ENCODE assay signal across 9 cellular contexts in genomic region chr1:35269989-35270289, GRCh38. TPM values are rescaled to one million over a fixed set of nuclear protein-coding genes. Genes with fewer than 3 reads are reported as not detected.
DNase-seq lines count a peak whose midpoint lies in the region; ATAC-seq and TF ChIP-seq lines count a peak whose summit lies in the region.
"Had no signal": no experiment of that assay in that cellular context is flagged by ENCODE, and none has a peak within 500 bp of the region (broad histone marks: within the 10 kb centered on the region; RNA-seq: fewer than 3 reads in every experiment).

No MANE protein-coding gene starts in this region.

- H3K36me3 Mint-ChIP-seq in activated naive CD4-positive, alpha-beta T cell treated with anti-CD3 and anti-CD28 coated beads, Interleukin-2, amount 10 ng/mL, durations not matched to agents 7 days and 5 days = peaks cover 11% of the 10 kb centered on the region

- H3K27ac ChIP-seq in ascending aorta (no peak overlapping the region), right lobe of liver (peak overlapping the region in 1 of 3 donors; percentile 85), tibial nerve (peak overlapping the region in 1 of 4 donors; percentile 92)

- 57% methylated on average over 2 of the region's 2 CpGs for WGBS in right lobe of liver (ENCODE audit: insufficient coverage, low coverage, low lambda C conversion rate, missing lambda C conversion rate)
- WGBS in tibial nerve, 2 donors = 73 to 75% methylated on average over 2 of the region's 2 CpGs

- TF ChIP-seq POLR2A in right lobe of liver (IDR thresholded peaks at IDR 0.05) (no peak), tibial nerve (IDR thresholded peaks at IDR 0.05) (no peak)

- H3K4me1 ChIP-seq in ascending aorta (peaks cover 0 to 5% of the 10 kb centered on the region in 2 donors), right lobe of liver (peaks cover 0 to 6% (median 2%) of the 10 kb centered on the region in 4 donors), tibial nerve (peaks cover 0 to 28% (median 6%) of the 10 kb centered on the region in 4 donors), mucosa of descending colon (ENCODE audit: low read depth) (peaks cover 4% of the 10 kb centered on the region)

- ATAC-seq in right lobe of liver (no peak), mucosa of descending colon (no peak)

- H3K4me3 ChIP-seq in ascending aorta (peak overlapping the region; percentile 93 to 99), right lobe of liver (peak overlapping the region in 2 of 3 donors; percentile 84 to 86), tibial nerve (peak overlapping the region in 3 of 4 donors; percentile 85 to 94 (median 89)), mucosa of descending colon (no peak overlapping the region)

- H3K4me1 Mint-ChIP-seq in activated naive CD4-positive, alpha-beta T cell treated with anti-CD3 and anti-CD28 coated beads, Interleukin-2, amount 10 ng/mL, durations not matched to agents 7 days and 5 days = peaks cover 26% of the 10 kb centered on the region

- H3K36me3 ChIP-seq in ascending aorta (no peaks in the 10 kb centered on the region), right lobe of liver (peaks cover 0 to 2% (median 0%) of the 10 kb centered on the region in 4 donors), tibial nerve (peaks cover 0 to 6% (median 0%) of the 10 kb centered on the region in 3 donors), mucosa of descending colon (ENCODE audit: low read depth) (no peaks in the 10 kb centered on the region)

- H3K9me3 ChIP-seq in ascending aorta (no peaks in the 10 kb centered on the region), right lobe of liver (no peaks in the 10 kb centered on the region), tibial nerve (no peaks in the 10 kb centered on the region), mucosa of descending colon (no peaks in the 10 kb centered on the region)

- TF ChIP-seq CTCF in ascending aorta (IDR thresholded peaks at IDR 0.05) = no peak
- no peak for TF ChIP-seq CTCF in right lobe of liver (IDR thresholded peaks at IDR 0.05)
- TF ChIP-seq CTCF in tibial nerve (IDR thresholded peaks at IDR 0.05) = no peak
- TF ChIP-seq CTCF in mucosa of descending colon (IDR thresholded peaks at IDR 0.05) = no peak

- no peak for TF ChIP-seq EP300 in tibial nerve (IDR thresholded peaks at IDR 0.05)

- DNase-seq in activated naive CD4-positive, alpha-beta T cell treated with anti-CD3 and anti-CD28 coated beads, Interleukin-2, amount 10 ng/mL, durations not matched to agents 7 days and 5 days = no peak
- DNase-seq in activated naive CD4-positive, alpha-beta T cell treated with Interleukin-2 at 50 U/mL for 16 hours = no peak
- DNase-seq in ascending aorta (ENCODE audit: low spot score in 2 of 2) (no peak), right lobe of liver (no peak), tibial nerve (ENCODE audit: low spot score in 2 of 2) (no peak), posterior vena cava (ENCODE audit: low spot score) (no peak), mucosa of descending colon (no peak), DMS114 treated with DMSO at 0.1 percent for 48 hours (lab: John Stamatoyannopoulos, UW; ENCODE audit: unreplicated experiment) (no peak)
- DNase-seq: SHP77 treated with DMSO at 0.1 percent for 48 hours had no signal

- CTCF ChIA-PET in activated naive CD4-positive, alpha-beta T cell treated with anti-CD3 and anti-CD28 coated beads, Interleukin-2, amount 10 ng/mL, durations not matched to agents 7 days and 5 days (lab: Charles Lee) = interaction anchor here (1.4 kb wide), 1 partner anchor 68 kb away, joined by 3 read pairs; no protein-coding TSS in a partner anchor

- H3K9me3 Mint-ChIP-seq in activated naive CD4-positive, alpha-beta T cell treated with anti-CD3 and anti-CD28 coated beads, Interleukin-2, amount 10 ng/mL, durations not matched to agents 7 days and 5 days = no peaks in the 10 kb centered on the region

- H3K27ac Mint-ChIP-seq in activated naive CD4-positive, alpha-beta T cell treated with anti-CD3 and anti-CD28 coated beads, Interleukin-2, amount 10 ng/mL, durations not matched to agents 7 days and 5 days = no peak overlapping the region

- H3K27me3 ChIP-seq in ascending aorta = no peaks in the 10 kb centered on the region
- H3K27me3 ChIP-seq in right lobe of liver = no peaks in the 10 kb centered on the region
- no peaks in the 10 kb centered on the region for H3K27me3 ChIP-seq in tibial nerve

- intact Hi-C loops in ascending aorta (cut with DNase I) = loop anchor here (5.0 kb wide), 3 partner anchors 32 to 238 kb away; partner anchors contain the start of gene ZMYM6
- intact Hi-C loops in right lobe of liver (cut with DNase I) = no loop called here
- intact Hi-C loops in posterior vena cava (cut with DNase I) = no loop called here
- intact Hi-C loops in mucosa of descending colon (cut with DNase I, micrococcal nuclease) = loop anchor here in 1 of 2 donors (10.0 kb wide), 1 partner anchor 415 kb away; the partner anchor contains the start of gene SMIM12

- peak overlapping the region; percentile 89 for H3K4me3 Mint-ChIP-seq in activated naive CD4-positive, alpha-beta T cell treated with anti-CD3 and anti-CD28 coated beads, Interleukin-2, amount 10 ng/mL, durations not matched to agents 7 days and 5 days

- peaks cover 5% of the 10 kb centered on the region for H3K27me3 Mint-ChIP-seq in activated naive CD4-positive, alpha-beta T cell treated with anti-CD3 and anti-CD28 coated beads, Interleukin-2, amount 10 ng/mL, durations not matched to agents 7 days and 5 days

RNA-seq across cellular contexts. Expression of gene ZMYM4, which starts 1.4 kb away (rescaled TPM):
- total RNA-seq in ascending aorta = 9.6 TPM
- total RNA-seq in right lobe of liver = 10 to 100 TPM; 13.3 to 20.4 (median 17.1) TPM
- total RNA-seq in tibial nerve = 10 to 100 TPM; 22.2 to 38.7 (median 26.5) TPM
- 10 to 100 TPM; 50.4 to 51.3 TPM for total RNA-seq in posterior vena cava
- 10 to 100 TPM; 30.5 to 46.6 (median 31.6) TPM for total RNA-seq in mucosa of descending colon
